1 cellular context compared by ENCODE assay signal in genomic region chr3:52171577-52172261, GRCh38.
TF ChIP-seq lines count a peak whose summit lies in the region.

No MANE protein-coding gene starts in this region.

TF ChIP-seq in HEK293, 187 proteins besides CTCF, POLR2A, EP300 and RAD21 (continued from another document):
- TF ChIP-seq, protein P1, sequence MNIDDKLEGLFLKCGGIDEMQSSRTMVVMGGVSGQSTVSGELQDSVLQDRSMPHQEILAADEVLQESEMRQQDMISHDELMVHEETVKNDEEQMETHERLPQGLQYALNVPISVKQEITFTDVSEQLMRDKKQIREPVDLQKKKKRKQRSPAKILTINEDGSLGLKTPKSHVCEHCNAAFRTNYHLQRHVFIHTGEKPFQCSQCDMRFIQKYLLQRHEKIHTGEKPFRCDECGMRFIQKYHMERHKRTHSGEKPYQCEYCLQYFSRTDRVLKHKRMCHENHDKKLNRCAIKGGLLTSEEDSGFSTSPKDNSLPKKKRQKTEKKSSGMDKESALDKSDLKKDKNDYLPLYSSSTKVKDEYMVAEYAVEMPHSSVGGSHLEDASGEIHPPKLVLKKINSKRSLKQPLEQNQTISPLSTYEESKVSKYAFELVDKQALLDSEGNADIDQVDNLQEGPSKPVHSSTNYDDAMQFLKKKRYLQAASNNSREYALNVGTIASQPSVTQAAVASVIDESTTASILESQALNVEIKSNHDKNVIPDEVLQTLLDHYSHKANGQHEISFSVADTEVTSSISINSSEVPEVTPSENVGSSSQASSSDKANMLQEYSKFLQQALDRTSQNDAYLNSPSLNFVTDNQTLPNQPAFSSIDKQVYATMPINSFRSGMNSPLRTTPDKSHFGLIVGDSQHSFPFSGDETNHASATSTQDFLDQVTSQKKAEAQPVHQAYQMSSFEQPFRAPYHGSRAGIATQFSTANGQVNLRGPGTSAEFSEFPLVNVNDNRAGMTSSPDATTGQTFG (tag by site-specific recombination; IDR thresholded peaks at IDR 0.05; ENCODE audit: borderline replicate concordance) = no peak
- TF ChIP-seq ZNF24 (tag by site-specific recombination; IDR thresholded peaks at IDR 0.05) = no peak
- no peak for TF ChIP-seq ZNF2 (tag by site-specific recombination; IDR thresholded peaks at IDR 0.05)
- no peak for TF ChIP-seq ZNF354C (tag by site-specific recombination; IDR thresholded peaks at IDR 0.05; ENCODE audit: borderline replicate concordance, low read depth)
- no peak for TF ChIP-seq ZNF175 (tag by site-specific recombination; IDR thresholded peaks at IDR 0.05)
- no peak for TF ChIP-seq ZBTB20 (tag by site-specific recombination; IDR thresholded peaks at IDR 0.05)
- no peak for TF ChIP-seq ZNF600 (tag by site-specific recombination; IDR thresholded peaks at IDR 0.05)
- no peak for TF ChIP-seq ZNF155 (tag by site-specific recombination; IDR thresholded peaks at IDR 0.05)
- TF ChIP-seq, protein P2, sequence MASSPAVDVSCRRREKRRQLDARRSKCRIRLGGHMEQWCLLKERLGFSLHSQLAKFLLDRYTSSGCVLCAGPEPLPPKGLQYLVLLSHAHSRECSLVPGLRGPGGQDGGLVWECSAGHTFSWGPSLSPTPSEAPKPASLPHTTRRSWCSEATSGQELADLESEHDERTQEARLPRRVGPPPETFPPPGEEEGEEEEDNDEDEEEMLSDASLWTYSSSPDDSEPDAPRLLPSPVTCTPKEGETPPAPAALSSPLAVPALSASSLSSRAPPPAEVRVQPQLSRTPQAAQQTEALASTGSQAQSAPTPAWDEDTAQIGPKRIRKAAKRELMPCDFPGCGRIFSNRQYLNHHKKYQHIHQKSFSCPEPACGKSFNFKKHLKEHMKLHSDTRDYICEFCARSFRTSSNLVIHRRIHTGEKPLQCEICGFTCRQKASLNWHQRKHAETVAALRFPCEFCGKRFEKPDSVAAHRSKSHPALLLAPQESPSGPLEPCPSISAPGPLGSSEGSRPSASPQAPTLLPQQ (tag by site-specific recombination; IDR thresholded peaks at IDR 0.05) = 0 out of 2 replicates have a peak, but pooled peaks have one; percentile 25
- TF ChIP-seq, protein P3, sequence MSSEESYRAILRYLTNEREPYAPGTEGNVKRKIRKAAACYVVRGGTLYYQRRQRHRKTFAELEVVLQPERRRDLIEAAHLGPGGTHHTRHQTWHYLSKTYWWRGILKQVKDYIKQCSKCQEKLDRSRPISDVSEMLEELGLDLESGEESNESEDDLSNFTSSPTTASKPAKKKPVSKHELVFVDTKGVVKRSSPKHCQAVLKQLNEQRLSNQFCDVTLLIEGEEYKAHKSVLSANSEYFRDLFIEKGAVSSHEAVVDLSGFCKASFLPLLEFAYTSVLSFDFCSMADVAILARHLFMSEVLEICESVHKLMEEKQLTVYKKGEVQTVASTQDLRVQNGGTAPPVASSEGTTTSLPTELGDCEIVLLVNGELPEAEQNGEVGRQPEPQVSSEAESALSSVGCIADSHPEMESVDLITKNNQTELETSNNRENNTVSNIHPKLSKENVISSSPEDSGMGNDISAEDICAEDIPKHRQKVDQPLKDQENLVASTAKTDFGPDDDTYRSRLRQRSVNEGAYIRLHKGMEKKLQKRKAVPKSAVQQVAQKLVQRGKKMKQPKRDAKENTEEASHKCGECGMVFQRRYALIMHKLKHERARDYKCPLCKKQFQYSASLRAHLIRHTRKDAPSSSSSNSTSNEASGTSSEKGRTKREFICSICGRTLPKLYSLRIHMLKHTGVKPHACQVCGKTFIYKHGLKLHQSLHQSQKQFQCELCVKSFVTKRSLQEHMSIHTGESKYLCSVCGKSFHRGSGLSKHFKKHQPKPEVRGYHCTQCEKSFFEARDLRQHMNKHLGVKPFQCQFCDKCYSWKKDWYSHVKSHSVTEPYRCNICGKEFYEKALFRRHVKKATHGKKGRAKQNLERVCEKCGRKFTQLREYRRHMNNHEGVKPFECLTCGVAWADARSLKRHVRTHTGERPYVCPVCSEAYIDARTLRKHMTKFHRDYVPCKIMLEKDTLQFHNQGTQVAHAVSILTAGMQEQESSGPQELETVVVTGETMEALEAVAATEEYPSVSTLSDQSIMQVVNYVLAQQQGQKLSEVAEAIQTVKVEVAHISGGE (tag by site-specific recombination; conservative IDR thresholded peaks at IDR 0.05; ENCODE audit: low read depth) = no peak
- TF ChIP-seq ZNF184 (tag by site-specific recombination; IDR thresholded peaks at IDR 0.05) = no peak
- no peak for TF ChIP-seq ZBTB21 (tag by site-specific recombination; IDR thresholded peaks at IDR 0.05)
- TF ChIP-seq ZNF768 (tag by site-specific recombination; IDR thresholded peaks at IDR 0.05) = no peak
- no peak for TF ChIP-seq ZNF664 (tag by site-specific recombination; IDR thresholded peaks at IDR 0.05)
- no peak for TF ChIP-seq ZNF169 (tag by site-specific recombination; IDR thresholded peaks at IDR 0.05)
- TF ChIP-seq ZNF335 (tag by site-specific recombination; conservative IDR thresholded peaks at IDR 0.05) = no peak
- TF ChIP-seq ZNF48 (tag by site-specific recombination; IDR thresholded peaks at IDR 0.05) = no peak
- TF ChIP-seq, protein P4, sequence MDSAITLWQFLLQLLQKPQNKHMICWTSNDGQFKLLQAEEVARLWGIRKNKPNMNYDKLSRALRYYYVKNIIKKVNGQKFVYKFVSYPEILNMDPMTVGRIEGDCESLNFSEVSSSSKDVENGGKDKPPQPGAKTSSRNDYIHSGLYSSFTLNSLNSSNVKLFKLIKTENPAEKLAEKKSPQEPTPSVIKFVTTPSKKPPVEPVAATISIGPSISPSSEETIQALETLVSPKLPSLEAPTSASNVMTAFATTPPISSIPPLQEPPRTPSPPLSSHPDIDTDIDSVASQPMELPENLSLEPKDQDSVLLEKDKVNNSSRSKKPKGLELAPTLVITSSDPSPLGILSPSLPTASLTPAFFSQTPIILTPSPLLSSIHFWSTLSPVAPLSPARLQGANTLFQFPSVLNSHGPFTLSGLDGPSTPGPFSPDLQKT (IDR thresholded peaks at IDR 0.05; ENCODE audit: borderline replicate concordance, low read depth, low read length) = no peak
- peak; percentile 92 for TF ChIP-seq SCRT1 (tag by site-specific recombination; IDR thresholded peaks at IDR 0.05; ENCODE audit: borderline replicate concordance)
- TF ChIP-seq ATF2 (tag by site-specific recombination; IDR thresholded peaks at IDR 0.05; ENCODE audit: low read depth) = no peak
- no peak for TF ChIP-seq ZNF311 (tag by site-specific recombination; IDR thresholded peaks at IDR 0.05; ENCODE audit: borderline replicate concordance)
- peak; percentile 62 for TF ChIP-seq ZIC2 (tag by site-specific recombination; IDR thresholded peaks at IDR 0.05)
- peak; percentile 93 for TF ChIP-seq SCRT2 (tag by site-specific recombination; IDR thresholded peaks at IDR 0.05)
TF ChIP-seq in HEK293: peak in this region for 5.
